7 cellular contexts compared by ENCODE assay signal in the genomic region with DNA sequence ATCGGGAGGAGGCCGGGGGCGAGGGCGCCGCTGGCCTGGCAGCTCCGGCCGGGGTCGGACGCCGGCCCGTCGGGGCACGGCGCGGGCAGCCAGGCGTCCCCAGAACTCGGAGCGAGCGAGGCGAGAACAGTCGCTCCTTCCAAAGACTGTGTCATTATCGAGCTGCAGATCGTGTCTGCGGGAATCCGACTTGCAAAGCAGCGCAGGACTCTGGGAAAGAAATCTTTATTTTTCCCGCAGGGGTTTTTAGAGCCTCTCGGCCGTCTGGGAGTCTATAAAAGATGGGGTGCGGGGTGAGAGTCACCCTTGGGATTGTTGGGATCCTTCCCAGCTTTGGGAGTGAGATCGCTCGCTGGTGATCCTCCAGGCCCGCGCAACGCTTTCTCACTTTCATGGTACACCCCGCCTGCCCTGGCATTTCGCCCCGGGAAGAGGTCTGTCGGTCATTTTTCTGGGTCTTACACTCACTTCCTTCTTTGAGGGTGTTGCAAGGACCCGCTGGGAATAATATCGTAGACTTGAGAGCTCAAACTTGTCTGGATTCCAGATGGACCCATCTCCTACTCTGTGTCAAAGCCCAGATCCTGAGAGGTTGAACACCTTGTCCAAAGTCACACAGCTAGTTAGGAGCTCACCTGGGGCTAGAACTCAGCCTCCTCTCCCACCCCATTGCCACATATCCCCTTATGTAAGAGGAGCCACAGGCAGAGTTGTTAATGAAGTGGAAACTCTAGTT. TPM values are rescaled to one million over a fixed set of nuclear protein-coding genes. Genes with fewer than 3 reads are reported as not detected.
A peak's percentile ranks its signal among the peaks of the same experiment; 100 is the strongest.
DNase-seq lines count a peak whose midpoint lies in the region; ATAC-seq, FAIRE-seq and TF ChIP-seq lines count a peak whose summit lies in the region.

No MANE protein-coding gene starts in this region.

- H4K20me1 ChIP-seq in OCI-LY7 (ENCODE audit: insufficient read depth, low read length) = peaks cover 22% of the 10 kb centered on the region; the same call in 1 of the 2 replicates

- no peaks in the 10 kb centered on the region for H3K9me2 ChIP-seq in OCI-LY7 (ENCODE audit: insufficient read depth, low read length)

- H3K9me3 Mint-ChIP-seq in dendritic cell treated with granulocyte-macrophage colony-stimulating factor and Interleukin-4, amounts not matched to agents 40 ng/mL and 50 ng/mL, for 4 days = no peaks in the 10 kb centered on the region

- no peak overlapping the region for H3K27ac ChIP-seq in OCI-LY7 (ENCODE audit: low read depth, low read length, poor library complexity, severe bottlenecking)

- peaks cover 34% of the 10 kb centered on the region for H3K4me1 ChIP-seq in OCI-LY7 (ENCODE audit: insufficient read depth, low read length, poor library complexity, severe bottlenecking)

- no peak for FAIRE-seq in H54 (lab: Jason Lieb, UNC)

- peak; percentile 59 for DNase-seq in H54 (ENCODE audit: insufficient read length, low spot score)
- DNase-seq in OCI-LY7 (ENCODE audit: low spot score) = no peak
- peak; percentile 52 to 93 for DNase-seq in lower leg skin (ENCODE audit: low spot score in 2 of 2)
- peak; percentile 47 for DNase-seq in superior temporal gyrus (ENCODE audit: extremely low spot score)
- DNase-seq in effector CD8-positive, alpha-beta T cell (lab: John Stamatoyannopoulos, UW) = no peak

- no peak; the same call in 1 of the 2 replicates for TF ChIP-seq POLR2A in H54 (IDR thresholded peaks at IDR 0.05; ENCODE audit: low read depth, low read length)
- TF ChIP-seq POLR2A in lower leg skin (IDR thresholded peaks at IDR 0.05) = no peak

- no TSS peak for BruUV-seq in OCI-LY7 (replicated peaks; lab: Mats Ljungman, UMichigan)

- ATAC-seq in HG03520 (IDR thresholded peaks at IDR 0.05; ENCODE audit: unreplicated experiment) = no peak

- intact Hi-C loops in OCI-LY7 (cut with micrococcal nuclease; ENCODE audit: unreplicated experiment) (loop anchor here (5.0 kb wide), 1 partner anchor 37 kb away; no protein-coding TSS in a partner anchor), lower leg skin (cut with DNase I; ENCODE audit: low total_unique reads) (no loop called here)
- intact Hi-C loops in dendritic cell treated with granulocyte-macrophage colony-stimulating factor and Interleukin-4, amounts not matched to agents 40 ng/mL and 50 ng/mL, for 4 days (cut with micrococcal nuclease) = loop anchor here (5.0 to 10.0 kb wide), 6 partner anchors 43 to 145 kb away; a partner anchor contains a TSS

- H3K36me3 Mint-ChIP-seq in dendritic cell treated with granulocyte-macrophage colony-stimulating factor and Interleukin-4, amounts not matched to agents 40 ng/mL and 50 ng/mL, for 4 days (ENCODE audit: low read depth) = peaks cover 15% of the 10 kb centered on the region

- H3K36me3 ChIP-seq in OCI-LY7 (ENCODE audit: insufficient read depth, low read length) = peaks cover 10% of the 10 kb centered on the region

- TF ChIP-seq CTCF in OCI-LY7 (conservative IDR thresholded peaks at IDR 0.05; ENCODE audit: low read length) = no peak
- no peak for TF ChIP-seq CTCF in lower leg skin (IDR thresholded peaks at IDR 0.05)

- peak overlapping the region; percentile 82; the same call in 1 of the 2 replicates for H2AFZ ChIP-seq in OCI-LY7 (ENCODE audit: low read length)

- H3K79me2 ChIP-seq in OCI-LY7 (ENCODE audit: insufficient read depth, low read depth, low read length) = peaks cover 31% of the 10 kb centered on the region

- CTCF ChIA-PET in OCI-LY7 (lab: Charles Lee; ENCODE audit: unreplicated experiment) = interaction anchor here (0.6 kb wide), 2 partner anchors 10 to 66 kb away, joined by 4 to 10 read pairs; no protein-coding TSS in a partner anchor

- 0 to 1% methylated on average over 23 to 26 of the region's 41 CpGs for WGBS in lower leg skin, 2 donors

- H3K4me1 Mint-ChIP-seq in dendritic cell treated with granulocyte-macrophage colony-stimulating factor and Interleukin-4, amounts not matched to agents 40 ng/mL and 50 ng/mL, for 4 days (ENCODE audit: low read depth) = peaks cover 47% of the 10 kb centered on the region

- H3K4me3 ChIP-seq in OCI-LY7 (ENCODE audit: low read depth, low read length, poor library complexity, severe bottlenecking) (peak overlapping the region; percentile 81), lower leg skin (ENCODE audit: low read depth, poor library complexity, severe bottlenecking) (peak overlapping the region; percentile 86)

- H3K27me3 Mint-ChIP-seq in dendritic cell treated with granulocyte-macrophage colony-stimulating factor and Interleukin-4, amounts not matched to agents 40 ng/mL and 50 ng/mL, for 4 days = peaks cover 3% of the 10 kb centered on the region

- no peaks in the 10 kb centered on the region for H3K9me3 ChIP-seq in OCI-LY7 (ENCODE audit: low read length)

- peak overlapping the region; percentile 98 for H3K4me3 Mint-ChIP-seq in dendritic cell treated with granulocyte-macrophage colony-stimulating factor and Interleukin-4, amounts not matched to agents 40 ng/mL and 50 ng/mL, for 4 days

- peak overlapping the region; percentile 97 for H3K4me2 ChIP-seq in OCI-LY7 (ENCODE audit: low read length)

- POLR2A ChIA-PET in OCI-LY7 (lab: Charles Lee) = interaction anchor here (0.6 to 0.7 kb wide), 2 partner anchors 17 to 66 kb away, joined by 3 read pairs; no protein-coding TSS in a partner anchor

- peak overlapping the region; percentile 99 for H3K27ac Mint-ChIP-seq in dendritic cell treated with granulocyte-macrophage colony-stimulating factor and Interleukin-4, amounts not matched to agents 40 ng/mL and 50 ng/mL, for 4 days

RNA-seq across cellular contexts. Expression of a gene that starts 1.0 kb away (rescaled TPM):
- 1.1 and 1.4 TPM in 2 replicates for total RNA-seq in OCI-LY7 (2014; rRNA removed; shearing (Covaris generic))
- total RNA-seq in OCI-LY7 (2022) (2.0 and 2.2 TPM in 2 replicates), lower leg skin (10 to 100 TPM; 42.7 to 60.6 (median 59.6) TPM)

RNA-seq across cellular contexts. Expression of a gene that starts 1.5 kb away (rescaled TPM):
- total RNA-seq in OCI-LY7 (2014; rRNA removed; shearing (Covaris generic)) = 74.4 and 95.7 TPM in 2 replicates
- total RNA-seq in OCI-LY7 (2022) (74.8 and 90.3 TPM in 2 replicates), lower leg skin (100 to 1,000 TPM; 103 to 142 (median 115) TPM)

RNA-seq across cellular contexts. Expression of a gene that starts 53.8 kb away (rescaled TPM):
- total RNA-seq in OCI-LY7 (2014; rRNA removed; shearing (Covaris generic)) = 28.7 and 31.0 TPM in 2 replicates
- total RNA-seq in OCI-LY7 (2022) (35.8 and 38.4 TPM in 2 replicates), lower leg skin (10 to 100 TPM; 12.1 to 21.8 (median 16.1) TPM)

RNA-seq across cellular contexts. Expression of a gene that starts 53.9 kb away (rescaled TPM):
- total RNA-seq in OCI-LY7 (2014; rRNA removed; shearing (Covaris generic)) = 46.8 and 59.6 TPM in 2 replicates
- total RNA-seq in OCI-LY7 (2022) (54.8 and 56.2 TPM in 2 replicates), lower leg skin (10 to 100 TPM; 13.9 to 33.0 (median 26.2) TPM)

Comparison
In these comparisons a context has a peak if more than half of its experiments do, and no peak if none do; other contexts are left out.
1. DNase-seq: peak in H54 (single experiment), lower leg skin (2 of 2) and superior temporal gyrus (single experiment); none in OCI-LY7 (single experiment) and effector CD8-positive, alpha-beta T cell (single experiment).
2. RNA of a gene that starts 1.0 kb away (total RNA-seq): 42.7 to 60.6 TPM in lower leg skin; 1.1 to 2.2 TPM in OCI-LY7; every median in the first group is over 10 times any median in the second.